1 cellular context compared by ENCODE assay signal in genomic region chr7:151152935-151153513, GRCh38.
TF ChIP-seq lines count a peak whose summit lies in the region.

No MANE protein-coding gene starts in this region.

TF ChIP-seq in SK-N-SH, 30 proteins besides CTCF, POLR2A, EP300 and RAD21 (continued from another document):
- TF ChIP-seq REST (IDR thresholded peaks at IDR 0.05; ENCODE audit: low read depth, low read length), result no peak
- TF ChIP-seq TAF1 (IDR thresholded peaks at IDR 0.05; ENCODE audit: borderline replicate concordance, low read depth, low read length), result no peak
- TF ChIP-seq CHD2 (IDR thresholded peaks at IDR 0.05; ENCODE audit: low read length, partially characterized antibody), result no peak
- TF ChIP-seq SMC3 (IDR thresholded peaks at IDR 0.05; ENCODE audit: low read depth, low read length), result no peak
- TF ChIP-seq GABPA (IDR thresholded peaks at IDR 0.05; ENCODE audit: low read depth), result no peak
- TF ChIP-seq RFX5 (IDR thresholded peaks at IDR 0.05; ENCODE audit: low read length), result no peak
- TF ChIP-seq NRF1 (IDR thresholded peaks at IDR 0.05; ENCODE audit: low read depth, low read length), result no peak
- TF ChIP-seq USF2 (IDR thresholded peaks at IDR 0.05; ENCODE audit: borderline replicate concordance, low read depth, low read length), result no peak
- TF ChIP-seq POLR2AphosphoS5 (IDR thresholded peaks at IDR 0.05; ENCODE audit: low read depth, low read length), result no peak
- no peak for TF ChIP-seq FOXJ3 (CRISPR knock-in tag; IDR thresholded peaks at IDR 0.05)
